1 cellular context compared by ENCODE assay signal in genomic region chr11:69588270-69588669, GRCh38.
TF ChIP-seq lines count a peak whose summit lies in the region.

No MANE protein-coding gene starts in this region.

TF ChIP-seq in SK-N-SH, 30 proteins besides CTCF, POLR2A, EP300 and RAD21 (continued from another document):
- TF ChIP-seq REST (IDR thresholded peaks at IDR 0.05; ENCODE audit: low read depth, low read length) (0 out of 2 replicates have a peak, but pooled peaks have one; percentile 12), MAX (IDR thresholded peaks at IDR 0.05; ENCODE audit: low read depth) (0 out of 2 replicates have a peak, but pooled peaks have one; percentile 15), JUND (IDR thresholded peaks at IDR 0.05) (peak; percentile 33; the same call in 1 of the 2 replicates), TCF12 (IDR thresholded peaks at IDR 0.05) (peak; percentile 65), NFIC (IDR thresholded peaks at IDR 0.05; ENCODE audit: borderline replicate concordance) (peak; percentile 31; the same call in 1 of the 2 replicates), YY1 (IDR thresholded peaks at IDR 0.05; ENCODE audit: low read depth) (peak; percentile 28; the same call in 1 of the 2 replicates), FOSL2 (IDR thresholded peaks at IDR 0.05; ENCODE audit: borderline replicate concordance, low read depth) (peak; percentile 77), RFX5 (IDR thresholded peaks at IDR 0.05; ENCODE audit: low read length) (no peak)
- TF ChIP-seq, protein P1, sequence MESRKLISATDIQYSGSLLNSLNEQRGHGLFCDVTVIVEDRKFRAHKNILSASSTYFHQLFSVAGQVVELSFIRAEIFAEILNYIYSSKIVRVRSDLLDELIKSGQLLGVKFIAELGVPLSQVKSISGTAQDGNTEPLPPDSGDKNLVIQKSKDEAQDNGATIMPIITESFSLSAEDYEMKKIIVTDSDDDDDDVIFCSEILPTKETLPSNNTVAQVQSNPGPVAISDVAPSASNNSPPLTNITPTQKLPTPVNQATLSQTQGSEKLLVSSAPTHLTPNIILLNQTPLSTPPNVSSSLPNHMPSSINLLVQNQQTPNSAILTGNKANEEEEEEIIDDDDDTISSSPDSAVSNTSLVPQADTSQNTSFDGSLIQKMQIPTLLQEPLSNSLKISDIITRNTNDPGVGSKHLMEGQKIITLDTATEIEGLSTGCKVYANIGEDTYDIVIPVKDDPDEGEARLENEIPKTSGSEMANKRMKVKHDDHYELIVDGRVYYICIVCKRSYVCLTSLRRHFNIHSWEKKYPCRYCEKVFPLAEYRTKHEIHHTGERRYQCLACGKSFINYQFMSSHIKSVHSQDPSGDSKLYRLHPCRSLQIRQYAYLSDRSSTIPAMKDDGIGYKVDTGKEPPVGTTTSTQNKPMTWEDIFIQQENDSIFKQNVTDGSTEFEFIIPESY (IDR thresholded peaks at IDR 0.05; ENCODE audit: borderline replicate concordance, low read depth) = no peak
